In the genomic region with DNA sequence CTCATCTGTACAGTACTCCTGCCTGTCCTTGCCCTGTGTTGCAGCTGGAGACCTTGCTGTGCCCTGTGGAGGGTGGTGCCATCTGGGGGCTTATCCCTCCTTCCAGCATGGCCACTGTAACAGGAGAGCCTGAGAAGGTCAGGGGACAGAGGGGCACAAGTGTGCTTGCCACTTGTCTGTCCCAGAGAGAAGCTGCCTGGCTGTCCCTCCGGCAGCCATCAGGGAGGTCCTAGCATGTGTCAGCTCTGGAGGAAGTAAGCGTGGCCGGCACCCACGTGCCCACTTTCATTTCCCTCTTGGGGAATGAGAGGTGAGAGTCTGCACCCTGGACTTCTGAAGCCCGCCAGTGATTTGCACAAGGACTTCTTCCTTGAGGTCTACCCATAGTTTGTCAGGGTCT, we compare ENCODE assay signal across 1 cellular context.
TF ChIP-seq lines count a peak whose summit lies in the region.

No MANE protein-coding gene starts in this region.

TF ChIP-seq in SK-N-SH, 30 proteins besides CTCF, POLR2A, EP300 and RAD21 (continued from another document):
- TF ChIP-seq, protein P1, sequence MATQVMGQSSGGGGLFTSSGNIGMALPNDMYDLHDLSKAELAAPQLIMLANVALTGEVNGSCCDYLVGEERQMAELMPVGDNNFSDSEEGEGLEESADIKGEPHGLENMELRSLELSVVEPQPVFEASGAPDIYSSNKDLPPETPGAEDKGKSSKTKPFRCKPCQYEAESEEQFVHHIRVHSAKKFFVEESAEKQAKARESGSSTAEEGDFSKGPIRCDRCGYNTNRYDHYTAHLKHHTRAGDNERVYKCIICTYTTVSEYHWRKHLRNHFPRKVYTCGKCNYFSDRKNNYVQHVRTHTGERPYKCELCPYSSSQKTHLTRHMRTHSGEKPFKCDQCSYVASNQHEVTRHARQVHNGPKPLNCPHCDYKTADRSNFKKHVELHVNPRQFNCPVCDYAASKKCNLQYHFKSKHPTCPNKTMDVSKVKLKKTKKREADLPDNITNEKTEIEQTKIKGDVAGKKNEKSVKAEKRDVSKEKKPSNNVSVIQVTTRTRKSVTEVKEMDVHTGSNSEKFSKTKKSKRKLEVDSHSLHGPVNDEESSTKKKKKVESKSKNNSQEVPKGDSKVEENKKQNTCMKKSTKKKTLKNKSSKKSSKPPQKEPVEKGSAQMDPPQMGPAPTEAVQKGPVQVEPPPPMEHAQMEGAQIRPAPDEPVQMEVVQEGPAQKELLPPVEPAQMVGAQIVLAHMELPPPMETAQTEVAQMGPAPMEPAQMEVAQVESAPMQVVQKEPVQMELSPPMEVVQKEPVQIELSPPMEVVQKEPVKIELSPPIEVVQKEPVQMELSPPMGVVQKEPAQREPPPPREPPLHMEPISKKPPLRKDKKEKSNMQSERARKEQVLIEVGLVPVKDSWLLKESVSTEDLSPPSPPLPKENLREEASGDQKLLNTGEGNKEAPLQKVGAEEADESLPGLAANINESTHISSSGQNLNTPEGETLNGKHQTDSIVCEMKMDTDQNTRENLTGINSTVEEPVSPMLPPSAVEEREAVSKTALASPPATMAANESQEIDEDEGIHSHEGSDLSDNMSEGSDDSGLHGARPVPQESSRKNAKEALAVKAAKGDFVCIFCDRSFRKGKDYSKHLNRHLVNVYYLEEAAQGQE (IDR thresholded peaks at IDR 0.05; ENCODE audit: low read depth, low read length), result no peak
- TF ChIP-seq, protein P2, sequence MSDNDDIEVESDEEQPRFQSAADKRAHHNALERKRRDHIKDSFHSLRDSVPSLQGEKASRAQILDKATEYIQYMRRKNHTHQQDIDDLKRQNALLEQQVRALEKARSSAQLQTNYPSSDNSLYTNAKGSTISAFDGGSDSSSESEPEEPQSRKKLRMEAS (IDR thresholded peaks at IDR 0.05; ENCODE audit: low read depth), result no peak
- TF ChIP-seq FOSL2 (IDR thresholded peaks at IDR 0.05; ENCODE audit: borderline replicate concordance, low read depth) (no peak), CHD2 (IDR thresholded peaks at IDR 0.05; ENCODE audit: low read length, partially characterized antibody) (no peak), RFX5 (IDR thresholded peaks at IDR 0.05; ENCODE audit: low read length) (no peak)
